22 cellular contexts compared by ENCODE assay signal in genomic region chr10:32746869-32747268, GRCh38.
DNase-seq lines count a peak whose midpoint lies in the region; ATAC-seq, FAIRE-seq and TF ChIP-seq lines count a peak whose summit lies in the region.
"Had no signal": no experiment of that assay in that cellular context is flagged by ENCODE, and none has a peak within 500 bp of the region (broad histone marks: within the 10 kb centered on the region; RNA-seq: fewer than 3 reads in every experiment).

No MANE protein-coding gene starts in this region.

- no peak for FAIRE-seq in kidney (lab: Jason Lieb, UNC)
- FAIRE-seq: A549, G401.6, GM12878, GM19239, H1 had no signal

- no peak for ATAC-seq in left cardiac atrium
- no peak for ATAC-seq in HG02798 (IDR thresholded peaks at IDR 0.05; ENCODE audit: poor library complexity, unreplicated experiment)
- ATAC-seq: A549, GM12878 had no signal

- H3K4me3 ChIP-seq in right atrium auricular region (no peak overlapping the region), kidney (ENCODE audit: low read length in 2 of 2) (no peak overlapping the region)
- H3K4me3 ChIP-seq: A549, GM12878, GM23248 had no signal

- DNase-seq in left cardiac atrium, result peak; percentile 8
- DNase-seq in right atrium auricular region (ENCODE audit: low spot score), result no peak
- DNase-seq in GM03348 (ENCODE audit: low spot score), result peak; percentile 2
- peak; percentile 30 for DNase-seq in kidney
- DNase-seq in AG08396 (ENCODE audit: low spot score), result no peak
- DNase-seq in NCI-H2196 (lab: John Stamatoyannopoulos, UW; ENCODE audit: unreplicated experiment), result no peak
- DNase-seq: 8988T, ACHN, C1 segment of cervical spinal cord, Calu3, COR-L47, DMS53, DMS79 treated with DMSO at 0.1 percent for 48 hours, GM23248, H7, HCEC 1CT had no signal

- H3K4me1 ChIP-seq in right atrium auricular region (no peaks in the 10 kb centered on the region), kidney (ENCODE audit: control insufficient read depth in 1 of 2, insufficient read depth in 1 of 2, low read depth in 1 of 2, low read length in 2 of 2) (no peaks in the 10 kb centered on the region)
- H3K4me1 ChIP-seq: A549 had no signal

- no peak for TF ChIP-seq CTCF in right atrium auricular region (IDR thresholded peaks at IDR 0.05)
- TF ChIP-seq CTCF in kidney (IDR thresholded peaks at IDR 0.05; ENCODE audit: borderline replicate concordance, extremely low read depth, insufficient read depth), result no peak

- H3K27me3 ChIP-seq in right atrium auricular region, result no peaks in the 10 kb centered on the region

- no peaks in the 10 kb centered on the region for H3K36me3 ChIP-seq in right atrium auricular region
- H3K36me3 ChIP-seq in kidney (ENCODE audit: control insufficient read depth in 1 of 2, insufficient read depth in 2 of 2, low read length in 2 of 2), result peaks cover 0 to 3% of the 10 kb centered on the region in 2 donors

- H3K27ac ChIP-seq in right atrium auricular region (no peak overlapping the region), kidney (ENCODE audit: low read depth in 2 of 2, low read length in 2 of 2) (no peak overlapping the region)
- H3K27ac ChIP-seq: A549, GM23248 had no signal

- H3K9ac ChIP-seq in kidney (ENCODE audit: low read length in 2 of 2), result no peak overlapping the region
- H3K9ac ChIP-seq: GM23248 had no signal

- no peaks in the 10 kb centered on the region for H3K9me3 ChIP-seq in right atrium auricular region
- peaks cover 0 to 8% of the 10 kb centered on the region in 2 donors for H3K9me3 ChIP-seq in kidney (ENCODE audit: control insufficient read depth in 1 of 2, low read length in 2 of 2)
- H3K9me3 ChIP-seq: A549 had no signal

- intact Hi-C loops in left cardiac atrium (cut with DNase I), result no loop called here
- intact Hi-C loops in kidney (cut with DNase I), result no loop called here

Comparison
In these comparisons a context has a peak if more than half of its experiments do, and no peak if none do; other contexts are left out.
1. DNase-seq: peak in left cardiac atrium (single experiment), GM03348 (single experiment) and kidney (single experiment); none in right atrium auricular region (single experiment), AG08396 (single experiment) and NCI-H2196 (single experiment).